1 cellular context compared by ENCODE assay signal in the genomic region with DNA sequence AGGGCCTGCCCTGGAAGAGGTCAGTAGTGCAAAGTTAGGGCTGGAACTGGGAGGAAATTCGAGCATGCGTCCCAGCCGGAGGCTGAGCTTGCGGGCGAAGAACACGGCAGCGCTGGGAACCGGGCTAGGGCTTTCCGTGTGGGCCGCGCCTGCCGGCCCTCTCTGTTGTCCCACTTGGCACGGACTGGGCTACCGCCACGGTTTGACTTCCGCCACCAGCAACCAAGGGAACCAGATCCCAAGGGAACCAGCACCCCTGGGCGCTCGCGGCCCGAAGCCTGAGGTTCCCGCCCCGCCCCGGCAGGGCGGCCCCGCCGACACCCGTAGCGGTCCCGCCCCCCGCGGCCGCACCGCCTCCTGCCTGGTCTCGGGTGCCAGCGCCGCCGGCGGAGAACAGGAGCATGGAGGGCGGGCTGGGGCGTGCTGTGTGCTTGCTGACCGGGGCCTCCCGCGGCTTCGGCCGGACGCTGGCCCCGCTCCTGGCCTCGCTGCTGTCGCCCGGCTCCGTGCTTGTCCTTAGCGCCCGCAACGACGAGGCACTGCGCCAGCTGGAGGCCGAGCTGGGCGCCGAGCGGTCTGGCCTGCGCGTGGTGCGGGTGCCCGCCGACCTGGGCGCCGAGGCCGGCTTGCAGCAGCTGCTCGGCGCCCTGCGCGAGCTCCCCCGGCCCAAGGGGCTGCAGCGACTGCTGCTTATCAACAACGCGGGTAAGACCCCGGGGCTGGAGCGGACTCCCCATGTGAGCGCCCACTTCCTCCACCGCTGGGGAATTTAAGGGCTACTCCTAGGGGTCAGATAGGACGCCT.
TF ChIP-seq lines count a peak whose summit lies in the region.

TSS of gene SPR (plus strand) at position 377 of the 804 bp plus-strand sequence. CDS start at position 402, 25 bp downstream.

TF ChIP-seq in HepG2, 621 proteins besides CTCF, POLR2A, EP300 and RAD21 (continued from another document and continues in another):
- TF ChIP-seq MNT (IDR thresholded peaks at IDR 0.05): no peak
- TF ChIP-seq ZNF644 (CRISPR knock-in tag; IDR thresholded peaks at IDR 0.05; ENCODE audit: low read depth): no peak
- peak; percentile 85; the same call in 1 of the 2 replicates for TF ChIP-seq NFKB2 (CRISPR knock-in tag; IDR thresholded peaks at IDR 0.05; ENCODE audit: borderline replicate concordance)
- TF ChIP-seq ZNF563 (CRISPR knock-in tag; IDR thresholded peaks at IDR 0.05): peak; percentile 92
- TF ChIP-seq SMAD9 (CRISPR knock-in tag; IDR thresholded peaks at IDR 0.05): no peak
- TF ChIP-seq UBTF (CRISPR knock-in tag; IDR thresholded peaks at IDR 0.05): peak; percentile 91; the same call in 1 of the 2 replicates
- TF ChIP-seq, protein P1, sequence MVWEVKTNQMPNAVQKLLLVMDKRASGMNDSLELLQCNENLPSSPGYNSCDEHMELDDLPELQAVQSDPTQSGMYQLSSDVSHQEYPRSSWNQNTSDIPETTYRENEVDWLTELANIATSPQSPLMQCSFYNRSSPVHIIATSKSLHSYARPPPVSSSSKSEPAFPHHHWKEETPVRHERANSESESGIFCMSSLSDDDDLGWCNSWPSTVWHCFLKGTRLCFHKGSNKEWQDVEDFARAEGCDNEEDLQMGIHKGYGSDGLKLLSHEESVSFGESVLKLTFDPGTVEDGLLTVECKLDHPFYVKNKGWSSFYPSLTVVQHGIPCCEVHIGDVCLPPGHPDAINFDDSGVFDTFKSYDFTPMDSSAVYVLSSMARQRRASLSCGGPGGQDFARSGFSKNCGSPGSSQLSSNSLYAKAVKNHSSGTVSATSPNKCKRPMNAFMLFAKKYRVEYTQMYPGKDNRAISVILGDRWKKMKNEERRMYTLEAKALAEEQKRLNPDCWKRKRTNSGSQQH (CRISPR knock-in tag; IDR thresholded peaks at IDR 0.05; ENCODE audit: low read depth): no peak
- TF ChIP-seq, protein P2, sequence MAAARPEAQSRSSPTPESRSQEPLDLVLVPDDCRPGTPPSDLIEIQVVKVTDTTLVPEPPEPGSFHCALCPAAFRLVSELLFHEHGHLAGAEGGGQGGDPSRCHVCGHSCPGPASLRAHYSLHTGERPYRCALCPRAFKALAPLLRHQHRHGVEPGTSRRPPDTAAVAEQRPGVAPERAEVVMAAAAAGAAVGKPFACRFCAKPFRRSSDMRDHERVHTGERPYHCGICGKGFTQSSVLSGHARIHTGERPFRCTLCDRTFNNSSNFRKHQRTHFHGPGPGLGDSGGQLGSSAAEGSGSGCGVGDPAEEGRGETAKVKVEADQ (CRISPR knock-in tag; IDR thresholded peaks at IDR 0.05; ENCODE audit: borderline replicate concordance): peak; percentile 37; the same call in 1 of the 2 replicates
- peak; percentile 12; the same call in 1 of the 2 replicates for TF ChIP-seq ZNF225 (CRISPR knock-in tag; IDR thresholded peaks at IDR 0.05)
- TF ChIP-seq, protein P3, sequence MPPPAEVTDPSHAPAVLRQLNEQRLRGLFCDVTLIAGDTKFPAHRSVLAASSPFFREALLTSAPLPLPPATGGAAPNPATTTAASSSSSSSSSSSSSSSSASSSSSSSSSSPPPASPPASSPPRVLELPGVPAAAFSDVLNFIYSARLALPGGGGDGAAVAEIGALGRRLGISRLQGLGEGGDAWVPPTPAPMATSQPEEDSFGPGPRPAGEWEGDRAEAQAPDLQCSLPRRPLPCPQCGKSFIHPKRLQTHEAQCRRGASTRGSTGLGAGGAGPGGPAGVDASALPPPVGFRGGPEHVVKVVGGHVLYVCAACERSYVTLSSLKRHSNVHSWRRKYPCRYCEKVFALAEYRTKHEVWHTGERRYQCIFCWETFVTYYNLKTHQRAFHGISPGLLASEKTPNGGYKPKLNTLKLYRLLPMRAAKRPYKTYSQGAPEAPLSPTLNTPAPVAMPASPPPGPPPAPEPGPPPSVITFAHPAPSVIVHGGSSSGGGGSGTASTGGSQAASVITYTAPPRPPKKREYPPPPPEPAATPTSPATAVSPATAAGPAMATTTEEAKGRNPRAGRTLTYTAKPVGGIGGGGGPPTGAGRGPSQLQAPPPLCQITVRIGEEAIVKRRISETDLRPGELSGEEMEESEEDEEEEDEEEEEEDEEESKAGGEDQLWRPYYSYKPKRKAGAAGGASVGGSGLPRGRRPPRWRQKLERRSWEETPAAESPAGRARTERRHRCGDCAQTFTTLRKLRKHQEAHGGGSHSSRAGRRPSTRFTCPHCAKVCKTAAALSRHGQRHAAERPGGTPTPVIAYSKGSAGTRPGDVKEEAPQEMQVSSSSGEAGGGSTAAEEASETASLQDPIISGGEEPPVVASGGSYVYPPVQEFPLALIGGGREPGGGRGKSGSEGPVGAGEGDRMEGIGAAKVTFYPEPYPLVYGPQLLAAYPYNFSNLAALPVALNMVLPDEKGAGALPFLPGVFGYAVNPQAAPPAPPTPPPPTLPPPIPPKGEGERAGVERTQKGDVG (CRISPR knock-in tag; IDR thresholded peaks at IDR 0.05; ENCODE audit: borderline replicate concordance): no peak
- 0 out of 2 replicates have a peak, but pooled peaks have one; percentile 58 for TF ChIP-seq ZNF790 (CRISPR knock-in tag; IDR thresholded peaks at IDR 0.05; ENCODE audit: borderline replicate concordance)
- no peak for TF ChIP-seq NBN (conservative IDR thresholded peaks at IDR 0.05)
- no peak for TF ChIP-seq IKZF1 (IDR thresholded peaks at IDR 0.05)
- TF ChIP-seq, protein P4, sequence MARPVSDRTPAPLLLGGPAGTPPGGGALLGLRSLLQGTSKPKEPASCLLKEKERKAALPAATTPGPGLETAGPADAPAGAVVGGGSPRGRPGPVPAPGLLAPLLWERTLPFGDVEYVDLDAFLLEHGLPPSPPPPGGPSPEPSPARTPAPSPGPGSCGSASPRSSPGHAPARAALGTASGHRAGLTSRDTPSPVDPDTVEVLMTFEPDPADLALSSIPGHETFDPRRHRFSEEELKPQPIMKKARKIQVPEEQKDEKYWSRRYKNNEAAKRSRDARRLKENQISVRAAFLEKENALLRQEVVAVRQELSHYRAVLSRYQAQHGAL (CRISPR knock-in tag; IDR thresholded peaks at IDR 0.05; ENCODE audit: not compliant biosample characterization): no peak
- TF ChIP-seq SP140L (CRISPR knock-in tag; IDR thresholded peaks at IDR 0.05; ENCODE audit: borderline replicate concordance): no peak; the same call in 1 of the 2 replicates
- TF ChIP-seq KAT8 (CRISPR knock-in tag; IDR thresholded peaks at IDR 0.05): peak; percentile 37; the same call in 1 of the 2 replicates
- TF ChIP-seq HOXA3 (CRISPR knock-in tag; IDR thresholded peaks at IDR 0.05): peak; percentile 29; the same call in 1 of the 2 replicates
- 0 out of 2 replicates have a peak, but pooled peaks have one; percentile 33 for TF ChIP-seq U2AF2 (IDR thresholded peaks at IDR 0.05; ENCODE audit: low read depth, low read length)
- TF ChIP-seq, protein P5, sequence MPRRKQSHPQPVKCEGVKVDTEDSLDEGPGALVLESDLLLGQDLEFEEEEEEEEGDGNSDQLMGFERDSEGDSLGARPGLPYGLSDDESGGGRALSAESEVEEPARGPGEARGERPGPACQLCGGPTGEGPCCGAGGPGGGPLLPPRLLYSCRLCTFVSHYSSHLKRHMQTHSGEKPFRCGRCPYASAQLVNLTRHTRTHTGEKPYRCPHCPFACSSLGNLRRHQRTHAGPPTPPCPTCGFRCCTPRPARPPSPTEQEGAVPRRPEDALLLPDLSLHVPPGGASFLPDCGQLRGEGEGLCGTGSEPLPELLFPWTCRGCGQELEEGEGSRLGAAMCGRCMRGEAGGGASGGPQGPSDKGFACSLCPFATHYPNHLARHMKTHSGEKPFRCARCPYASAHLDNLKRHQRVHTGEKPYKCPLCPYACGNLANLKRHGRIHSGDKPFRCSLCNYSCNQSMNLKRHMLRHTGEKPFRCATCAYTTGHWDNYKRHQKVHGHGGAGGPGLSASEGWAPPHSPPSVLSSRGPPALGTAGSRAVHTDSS (CRISPR knock-in tag; conservative IDR thresholded peaks at IDR 0.05): no peak
- TF ChIP-seq FOXK1 (CRISPR knock-in tag; IDR thresholded peaks at IDR 0.05; ENCODE audit: borderline replicate concordance, low read depth): no peak
- 0 out of 2 replicates have a peak, but pooled peaks have one; percentile 51 for TF ChIP-seq HIVEP1 (CRISPR knock-in tag; IDR thresholded peaks at IDR 0.05)
- TF ChIP-seq CHD4 (IDR thresholded peaks at IDR 0.05; ENCODE audit: borderline replicate concordance, low read length): no peak
- TF ChIP-seq YEATS4 (CRISPR knock-in tag; IDR thresholded peaks at IDR 0.05; ENCODE audit: borderline replicate concordance): peak; percentile 87
- TF ChIP-seq HINFP (CRISPR knock-in tag; IDR thresholded peaks at IDR 0.05; ENCODE audit: low read depth): peak; percentile 57
- no peak for TF ChIP-seq ZNF615 (CRISPR knock-in tag; IDR thresholded peaks at IDR 0.05; ENCODE audit: borderline replicate concordance)
- TF ChIP-seq ZSCAN31 (CRISPR knock-in tag; IDR thresholded peaks at IDR 0.05; ENCODE audit: low read depth): peak; percentile 77; the same call in 1 of the 2 replicates
- no peak for TF ChIP-seq ZNF883 (CRISPR knock-in tag; IDR thresholded peaks at IDR 0.05; ENCODE audit: not compliant biosample characterization)
- peak; percentile 71; the same call in 1 of the 2 replicates for TF ChIP-seq ZSCAN22 (CRISPR knock-in tag; IDR thresholded peaks at IDR 0.05)
- TF ChIP-seq GMEB1 (CRISPR knock-in tag; IDR thresholded peaks at IDR 0.05; ENCODE audit: borderline replicate concordance): no peak
- no peak for TF ChIP-seq PRDM10 (CRISPR knock-in tag; IDR thresholded peaks at IDR 0.05; ENCODE audit: low read depth)
- TF ChIP-seq ZNF143 (CRISPR knock-in tag; IDR thresholded peaks at IDR 0.05): no peak
- no peak for TF ChIP-seq PTBP1 (IDR thresholded peaks at IDR 0.05; ENCODE audit: low read depth, low read length, poor library complexity, severe bottlenecking)
- no peak for TF ChIP-seq RBAK (CRISPR knock-in tag; IDR thresholded peaks at IDR 0.05)
